Comparison of ENCODE assay signal across 11 cellular contexts in the genomic region with DNA sequence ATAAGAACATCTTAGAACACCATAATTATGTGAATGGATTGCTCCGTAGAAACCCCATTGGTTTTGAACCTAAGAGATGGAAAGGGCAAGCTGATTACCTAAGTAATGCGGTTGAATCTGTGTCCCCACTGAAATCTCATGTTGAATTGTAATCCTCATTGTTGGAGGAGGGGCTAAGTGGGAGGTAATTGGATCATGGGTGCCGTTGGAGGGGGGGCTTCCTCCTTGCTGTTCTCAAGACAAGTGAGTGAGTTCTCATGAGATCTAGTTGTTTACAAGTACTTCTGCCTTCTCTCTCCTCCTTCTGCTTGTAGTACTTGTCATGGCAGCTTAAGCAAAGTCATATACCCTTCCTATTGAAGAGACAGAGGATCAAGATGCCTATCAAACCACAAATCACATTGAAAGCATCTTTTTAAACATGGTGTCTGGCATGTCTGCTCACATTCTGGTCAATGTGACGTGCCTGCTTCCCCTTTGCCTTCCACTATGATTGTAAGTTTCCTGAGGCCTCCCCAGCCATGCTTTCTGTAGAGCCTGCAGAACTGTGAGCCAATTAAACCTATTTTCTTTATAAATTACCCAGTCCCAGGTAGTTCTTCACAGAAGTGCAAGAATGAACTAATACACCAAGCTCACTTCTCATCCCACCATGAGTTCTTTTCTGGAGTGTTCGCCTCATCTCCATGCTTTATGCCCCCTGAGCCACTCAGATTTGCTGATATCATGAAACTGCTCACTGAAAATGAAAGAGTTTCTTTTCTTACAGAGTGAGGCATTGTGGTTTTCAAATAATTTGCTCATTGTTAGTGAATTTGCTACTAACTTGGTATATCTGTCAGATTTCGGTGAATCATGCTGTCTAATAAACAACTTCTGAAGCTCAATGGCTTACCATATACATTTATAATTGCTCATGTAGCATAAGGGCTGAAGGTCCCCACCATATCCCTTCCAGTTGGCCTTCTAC. TPM values are rescaled to one million over a fixed set of nuclear protein-coding genes. Genes with fewer than 3 reads are reported as not detected.
DNase-seq lines count a peak whose midpoint lies in the region; ATAC-seq and TF ChIP-seq lines count a peak whose summit lies in the region.
"Had no signal": no experiment of that assay in that cellular context is flagged by ENCODE, and none has a peak within 500 bp of the region (broad histone marks: within the 10 kb centered on the region; RNA-seq: fewer than 3 reads in every experiment).

No MANE protein-coding gene starts in this region.

- CTCF ChIA-PET in mammary epithelial cell (lab: Charles Lee; ENCODE audit: low non-redundant PET), result no interaction called here
- CTCF ChIA-PET in IMR-90 (lab: Yijun Ruan, JAX), result no interaction called here

- dilution Hi-C loops in mammary epithelial cell (cut with HindIII; ENCODE audit: low sequenced_read_pairs) (no loop called here), IMR-90 (cut with HindIII; ENCODE audit: low sequenced_read_pairs, unreplicated experiment) (no loop called here)

- ATAC-seq in HG02885 (IDR thresholded peaks at IDR 0.05; ENCODE audit: poor library complexity, unreplicated experiment), result peak; percentile 83
- ATAC-seq in IMR-90 (ENCODE audit: low read depth), result peak; percentile 77
- ATAC-seq in heart right ventricle, result no peak
- ATAC-seq: sciatic nerve had no signal

- H2BK120ac ChIP-seq in IMR-90 (ENCODE audit: low read depth, low read length), result no peak overlapping the region

- no peak for TF ChIP-seq EP300 in suprapubic skin (IDR thresholded peaks at IDR 0.05)

- H3K23ac ChIP-seq in IMR-90 (ENCODE audit: low read depth, low read length), result no peak overlapping the region

- H2BK20ac ChIP-seq in IMR-90 (ENCODE audit: low read depth, low read length), result no peak overlapping the region

- H4K91ac ChIP-seq in IMR-90 (ENCODE audit: insufficient read depth, low read depth, low read length), result no peak overlapping the region

- H3K4ac ChIP-seq in IMR-90 (ENCODE audit: low read depth, low read length), result no peak overlapping the region

- peak overlapping the region; percentile 50; the same call in 1 of the 2 replicates for H3K18ac ChIP-seq in IMR-90 (ENCODE audit: low read depth, low read length)

- intact Hi-C loops in mammary epithelial cell (cut with micrococcal nuclease) (no loop called here), breast epithelium (cut with DNase I; ENCODE audit: low total_unique reads) (no loop called here), IMR-90 (cut with micrococcal nuclease) (no loop called here), heart right ventricle (cut with DNase I) (no loop called here)

- no peak overlapping the region; the same call in 1 of the 2 replicates for H2AK5ac ChIP-seq in IMR-90 (ENCODE audit: low read depth, low read length)

- no peak overlapping the region for H4K8ac ChIP-seq in IMR-90 (ENCODE audit: low read depth in 2 of 2, low read length in 2 of 2)

- POLR2A ChIA-PET in IMR-90 (lab: Charles Lee; ENCODE audit: unreplicated experiment), result no interaction called here

- H3K4me3 ChIP-seq in mammary epithelial cell (replicated peaks in 1 of 3; ENCODE audit: insufficient read depth in 1 of 3, low read depth in 2 of 3, low read length in 3 of 3), result no peak overlapping the region
- no peak overlapping the region for H3K4me3 ChIP-seq in breast epithelium
- no peak overlapping the region for H3K4me3 ChIP-seq in IMR-90 (ENCODE audit: insufficient read depth, low read depth, low read length)
- no peak overlapping the region for H3K4me3 ChIP-seq in suprapubic skin
- H3K4me3 ChIP-seq in heart right ventricle, result no peak overlapping the region

- no peaks in the 10 kb centered on the region for H3K9me3 ChIP-seq in mammary epithelial cell (replicated peaks; ENCODE audit: insufficient read depth, low read length)
- H3K9me3 ChIP-seq in breast epithelium, result no peaks in the 10 kb centered on the region
- no peaks in the 10 kb centered on the region for H3K9me3 ChIP-seq in IMR-90 (ENCODE audit: control insufficient read depth, insufficient read depth, low read length)
- H3K9me3 ChIP-seq in suprapubic skin, result no peaks in the 10 kb centered on the region
- no peaks in the 10 kb centered on the region for H3K9me3 ChIP-seq in heart right ventricle

- in situ Hi-C loops in mammary epithelial cell (cut with MboI; ENCODE audit: low sequenced_read_pairs in 2 of 2), result no loop called here
- in situ Hi-C loops in IMR-90 (cut with MboI; ENCODE audit: low sequenced_read_pairs), result no loop called here

- no peak overlapping the region for H3K56ac ChIP-seq in IMR-90 (ENCODE audit: extremely low read depth, insufficient read depth, low read length)

- no peak overlapping the region for H4K5ac ChIP-seq in IMR-90 (ENCODE audit: low read depth, low read length)

- no peak overlapping the region for H2AK9ac ChIP-seq in IMR-90 (replicated peaks; ENCODE audit: low read depth, low read length, poor library complexity)

- H3K14ac ChIP-seq in IMR-90 (replicated peaks; ENCODE audit: low read depth, low read length), result peak overlapping the region; percentile 12; the same call in 1 of the 2 replicates

- no peak overlapping the region for H2BK5ac ChIP-seq in IMR-90 (ENCODE audit: low read depth, low read length, poor library complexity, severe bottlenecking)

- no peak overlapping the region for H2BK15ac ChIP-seq in IMR-90 (ENCODE audit: low read depth, low read length)

- H3K9ac ChIP-seq in mammary epithelial cell (ENCODE audit: insufficient read depth, low read length) (no peak overlapping the region), IMR-90 (ENCODE audit: low read depth, low read length) (no peak overlapping the region)

- TF ChIP-seq POLR2A in breast epithelium (IDR thresholded peaks at IDR 0.05) (no peak), IMR-90 (IDR thresholded peaks at IDR 0.05; ENCODE audit: low read depth, low read length) (no peak), suprapubic skin (IDR thresholded peaks at IDR 0.05) (no peak)

- DNase-seq in mammary epithelial cell (peak; percentile 22), breast epithelium (ENCODE audit: low spot score in 2 of 2) (no peak), IMR-90 (peak; percentile 86), suprapubic skin (ENCODE audit: low spot score in 2 of 2) (no peak), NCI-H1930 (lab: John Stamatoyannopoulos, UW) (no peak), heart right ventricle (no peak)
- no peak for DNase-seq in activated CD4-positive, alpha-beta T cell treated with anti-CD3 and anti-CD28 coated beads for 4 hours
- DNase-seq: activated T-cell treated with anti-CD3 and anti-CD28 coated beads, Interleukin-2, amount 50 U/mL, for 48 hours; NCI-H446 had no signal

- H2AFZ ChIP-seq in mammary epithelial cell (ENCODE audit: low read depth, low read length) (no peak overlapping the region), IMR-90 (replicated peaks; ENCODE audit: low read length, poor library complexity) (peak overlapping the region; percentile 33)

- no peak for TF ChIP-seq RAD21 in IMR-90 (IDR thresholded peaks at IDR 0.05; ENCODE audit: low read length)

- H4K20me1 ChIP-seq in mammary epithelial cell (ENCODE audit: insufficient read depth, low read length) (no peaks in the 10 kb centered on the region), IMR-90 (ENCODE audit: insufficient read depth, low read length) (no peaks in the 10 kb centered on the region)

- no peak overlapping the region for H3K4me2 ChIP-seq in mammary epithelial cell (ENCODE audit: insufficient read depth, low read depth, low read length)
- no peak overlapping the region; the same call in 1 of the 2 replicates for H3K4me2 ChIP-seq in IMR-90 (ENCODE audit: low read depth, low read length)

- H3K9me1 ChIP-seq in IMR-90 (ENCODE audit: insufficient read depth, low read length), result peaks cover 4% of the 10 kb centered on the region; the same call in 1 of the 2 replicates

- H3K36me3 ChIP-seq in mammary epithelial cell (ENCODE audit: insufficient read depth, low read length) (no peaks in the 10 kb centered on the region), breast epithelium (no peaks in the 10 kb centered on the region), IMR-90 (ENCODE audit: control insufficient read depth, insufficient read depth, low read length) (no peaks in the 10 kb centered on the region), suprapubic skin (no peaks in the 10 kb centered on the region), heart right ventricle (no peaks in the 10 kb centered on the region)

- TF ChIP-seq CTCF in mammary epithelial cell (conservative IDR thresholded peaks at IDR 0.05 in 1 of 2, IDR thresholded peaks at IDR 0.05 in 1 of 2; ENCODE audit: extremely low read depth in 1 of 2, insufficient read depth in 1 of 2, low read depth in 1 of 2, low read length in 2 of 2), result no peak
- no peak for TF ChIP-seq CTCF in breast epithelium (IDR thresholded peaks at IDR 0.05)
- TF ChIP-seq CTCF in IMR-90 (conservative IDR thresholded peaks at IDR 0.05; ENCODE audit: low read depth, low read length), result no peak
- no peak for TF ChIP-seq CTCF in suprapubic skin (IDR thresholded peaks at IDR 0.05)
- no peak for TF ChIP-seq CTCF in heart right ventricle (IDR thresholded peaks at IDR 0.05)

- no peaks in the 10 kb centered on the region for H3K27me3 ChIP-seq in mammary epithelial cell (ENCODE audit: insufficient read depth, low read length)
- H3K27me3 ChIP-seq in breast epithelium, result no peaks in the 10 kb centered on the region
- H3K27me3 ChIP-seq in IMR-90 (ENCODE audit: control insufficient read depth, insufficient read depth, low read length), result no peaks in the 10 kb centered on the region
- H3K27me3 ChIP-seq in suprapubic skin, result no peaks in the 10 kb centered on the region
- H3K27me3 ChIP-seq in heart right ventricle, result no peaks in the 10 kb centered on the region

- 80% methylated on average over 6 of the region's 6 CpGs for WGBS in mammary epithelial cell (ENCODE audit: low coverage, missing lambda C conversion rate)
- WGBS in IMR-90 (ENCODE audit: extremely low coverage in 2 of 2, insufficient read length in 1 of 2), 2 experiments, result 100% methylated on average over 2 of the region's 6 CpGs; no CpG with 5 or more reads in 1 of the 2 experiments
- 75% methylated on average over 6 of the region's 6 CpGs for WGBS in suprapubic skin
- 76 to 89% methylated on average over 6 of the region's 6 CpGs for WGBS in heart right ventricle, 2 donors

- no peaks in the 10 kb centered on the region for H3K79me2 ChIP-seq in mammary epithelial cell (ENCODE audit: insufficient read depth, low read length)

- BruUV-seq in mammary epithelial cell (replicated peaks; lab: Mats Ljungman, UMichigan) (no TSS peak), IMR-90 (replicated peaks; lab: Mats Ljungman, UMichigan) (no TSS peak)

- H3K79me1 ChIP-seq in IMR-90 (ENCODE audit: low read depth in 1 of 2, low read length in 2 of 2), result no peaks in the 10 kb centered on the region

- H3K27ac ChIP-seq in mammary epithelial cell (ENCODE audit: insufficient read depth, low read depth, low read length) (no peak overlapping the region), breast epithelium (no peak overlapping the region), IMR-90 (ENCODE audit: insufficient read depth, low read length) (no peak overlapping the region), suprapubic skin (no peak overlapping the region), heart right ventricle (no peak overlapping the region)

- H3K4me1 ChIP-seq in mammary epithelial cell (ENCODE audit: insufficient read depth, low read length) (peaks cover 10% of the 10 kb centered on the region), breast epithelium (no peaks in the 10 kb centered on the region), IMR-90 (ENCODE audit: control insufficient read depth, insufficient read depth, low read length) (no peaks in the 10 kb centered on the region), suprapubic skin (no peaks in the 10 kb centered on the region), heart right ventricle (no peaks in the 10 kb centered on the region)

RNA-seq across cellular contexts. Expression of a gene that starts 23.6 kb away (rescaled TPM):
- total RNA-seq in mammary epithelial cell (under 1 TPM; 0.33 to 0.71 TPM), breast epithelium (10 to 100 TPM in 1 of 3 donors, 1 to 10 TPM in 2; 5.0 to 26.2 (median 9.3) TPM), IMR-90 (2012; rRNA removed) (6.6 and 8.3 TPM in 2 replicates), suprapubic skin (1 to 10 TPM in 3 of 4 donors, under 1 TPM in 1; 0.64 to 2.4 (median 2.1) TPM), heart right ventricle (1 to 10 TPM in 7 of 10 donors, under 1 TPM in 3; 0.28 to 5.2 (median 1.2) TPM)
- polyA plus RNA-seq in mammary epithelial cell (0.25 TPM), IMR-90 (2012; rRNA removed) (6.8 and 8.1 TPM in 2 replicates), heart right ventricle (1 to 10 TPM; 2.4 TPM)
- not detected for polyA minus RNA-seq in mammary epithelial cell
- 7.4 and 17.0 TPM in 2 replicates for polyA plus RNA-seq in IMR-90 (2012; cell fraction: cytosol; rRNA removed)
- 17.7 and 50.6 TPM in 2 replicates for polyA plus RNA-seq in IMR-90 (2012; cell fraction: nucleus; rRNA removed; ENCODE audit: low replicate concordance)

Comparison
In these comparisons a context has a peak if more than half of its experiments do, and no peak if none do; other contexts are left out.
1. DNase-seq: peak in mammary epithelial cell (single experiment) and IMR-90 (single experiment); none in breast epithelium (0 of 2), suprapubic skin (0 of 2), activated CD4-positive, alpha-beta T cell treated with anti-CD3 and anti-CD28 coated beads for 4 hours (0 of 2), NCI-H1930 (0 of 2) and heart right ventricle (0 of 2).
2. ATAC-seq: peak in HG02885 (single experiment) and IMR-90 (single experiment); none in heart right ventricle (0 of 8).